In genomic region chr2:237680702-237681478, GRCh38 we compare ENCODE assay signal across 1 cellular context.
TF ChIP-seq lines count a peak whose summit lies in the region.

No MANE protein-coding gene starts in this region.

TF ChIP-seq in HepG2, 621 proteins besides CTCF, POLR2A, EP300 and RAD21 (continued from another document and continues in another):
- TF ChIP-seq ARID5B (CRISPR knock-in tag; IDR thresholded peaks at IDR 0.05): peak; percentile 94
- TF ChIP-seq MLX (CRISPR knock-in tag; IDR thresholded peaks at IDR 0.05): peak; percentile 50; the same call in 1 of the 2 replicates
- 0 out of 2 replicates have a peak, but pooled peaks have one; percentile 63 for TF ChIP-seq ZSCAN29 (CRISPR knock-in tag; conservative IDR thresholded peaks at IDR 0.05)
- no peak for TF ChIP-seq ZNF354B (CRISPR knock-in tag; IDR thresholded peaks at IDR 0.05)
- TF ChIP-seq FOXP4 (CRISPR knock-in tag; IDR thresholded peaks at IDR 0.05): peak; percentile 94
- TF ChIP-seq RXRB (CRISPR knock-in tag; IDR thresholded peaks at IDR 0.05; ENCODE audit: borderline replicate concordance): peak; percentile 88
- peak; percentile 86 for TF ChIP-seq PHF21A (CRISPR knock-in tag; IDR thresholded peaks at IDR 0.05)
- TF ChIP-seq HDAC1 (CRISPR knock-in tag; IDR thresholded peaks at IDR 0.05): peak; percentile 69
- TF ChIP-seq ZNF18 (CRISPR knock-in tag; IDR thresholded peaks at IDR 0.05; ENCODE audit: insufficient replicate concordance): peak; percentile 65
- no peak for TF ChIP-seq ZNF430 (CRISPR knock-in tag; IDR thresholded peaks at IDR 0.05)
- TF ChIP-seq ZSCAN20 (CRISPR knock-in tag; IDR thresholded peaks at IDR 0.05; ENCODE audit: borderline replicate concordance): 0 out of 2 replicates have a peak, but pooled peaks have one; percentile 35
- TF ChIP-seq ZNF724P (CRISPR knock-in tag; IDR thresholded peaks at IDR 0.05; ENCODE audit: borderline replicate concordance): no peak
- TF ChIP-seq FOXM1 (CRISPR knock-in tag; IDR thresholded peaks at IDR 0.05): no peak
- no peak for TF ChIP-seq ATF2 (CRISPR knock-in tag; IDR thresholded peaks at IDR 0.05)
- TF ChIP-seq ZC3H13 (CRISPR knock-in tag; IDR thresholded peaks at IDR 0.05): 0 out of 2 replicates have a peak, but pooled peaks have one; percentile 24
- 0 out of 2 replicates have a peak, but pooled peaks have one; percentile 29 for TF ChIP-seq FOXO4 (CRISPR knock-in tag; conservative IDR thresholded peaks at IDR 0.05)
- no peak for TF ChIP-seq KAT7 (CRISPR knock-in tag; IDR thresholded peaks at IDR 0.05; ENCODE audit: borderline replicate concordance)
- no peak for TF ChIP-seq ZBTB42 (CRISPR knock-in tag; IDR thresholded peaks at IDR 0.05)
- 0 out of 4 replicates have a peak, but pooled peaks of 1 of the 2 experiments have one; percentile 25 for TF ChIP-seq KLF16 (CRISPR knock-in tag; IDR thresholded peaks at IDR 0.05)
- no peak for TF ChIP-seq NR1H2 (CRISPR knock-in tag; IDR thresholded peaks at IDR 0.05; ENCODE audit: borderline replicate concordance, low read depth)
- TF ChIP-seq NRL (CRISPR knock-in tag; IDR thresholded peaks at IDR 0.05; ENCODE audit: borderline replicate concordance): no peak
- no peak; the same call in 1 of the 2 replicates for TF ChIP-seq HOXA3 (CRISPR knock-in tag; IDR thresholded peaks at IDR 0.05)
- no peak for TF ChIP-seq CEBPB (IDR thresholded peaks at IDR 0.05; ENCODE audit: borderline replicate concordance, low read depth, low read length)
- TF ChIP-seq GABPA (IDR thresholded peaks at IDR 0.05; ENCODE audit: low read depth, low read length): no peak
- peak; percentile 44; the same call in 1 of the 2 replicates for TF ChIP-seq GABPA (CRISPR knock-in tag; IDR thresholded peaks at IDR 0.05; ENCODE audit: low read depth)
- no peak for TF ChIP-seq ZNF326 (CRISPR knock-in tag; IDR thresholded peaks at IDR 0.05; ENCODE audit: borderline replicate concordance)
- TF ChIP-seq ZNF564 (CRISPR knock-in tag; IDR thresholded peaks at IDR 0.05): 0 out of 2 replicates have a peak, but pooled peaks have one; percentile 49
- TF ChIP-seq FOXA3 (CRISPR knock-in tag; IDR thresholded peaks at IDR 0.05): peak; percentile 90
- TF ChIP-seq ESRRA (CRISPR knock-in tag; IDR thresholded peaks at IDR 0.05; ENCODE audit: low read depth): peak; percentile 74; the same call in 1 of the 2 replicates
- TF ChIP-seq HNF4G (IDR thresholded peaks at IDR 0.05; ENCODE audit: borderline replicate concordance, low read depth, low read length): peak; percentile 64; the same call in 1 of the 2 replicates
- TF ChIP-seq HNF4G (CRISPR knock-in tag; IDR thresholded peaks at IDR 0.05; ENCODE audit: borderline replicate concordance, low read depth): peak; percentile 64; the same call in 1 of the 2 replicates
- TF ChIP-seq ZNF629 (CRISPR knock-in tag; conservative IDR thresholded peaks at IDR 0.05): peak; percentile 17; the same call in 1 of the 2 replicates
- no peak for TF ChIP-seq CHD4 (IDR thresholded peaks at IDR 0.05; ENCODE audit: borderline replicate concordance, low read length)
- TF ChIP-seq ELF4 (CRISPR knock-in tag; IDR thresholded peaks at IDR 0.05; ENCODE audit: borderline replicate concordance): peak; percentile 57; the same call in 1 of the 2 replicates
- TF ChIP-seq BHLHE40 (IDR thresholded peaks at IDR 0.05; ENCODE audit: low read length): no peak
- no peak for TF ChIP-seq SPEN (CRISPR knock-in tag; IDR thresholded peaks at IDR 0.05; ENCODE audit: low read depth)
- TF ChIP-seq FOXJ3 (CRISPR knock-in tag; IDR thresholded peaks at IDR 0.05; ENCODE audit: borderline replicate concordance): peak; percentile 85; the same call in 1 of the 2 replicates
- no peak for TF ChIP-seq ZNF337 (CRISPR knock-in tag; IDR thresholded peaks at IDR 0.05; ENCODE audit: borderline replicate concordance, low read depth)
- peak; percentile 41 for TF ChIP-seq PATZ1 (CRISPR knock-in tag; IDR thresholded peaks at IDR 0.05)
- TF ChIP-seq ZNF557 (CRISPR knock-in tag; IDR thresholded peaks at IDR 0.05): 0 out of 2 replicates have a peak, but pooled peaks have one; percentile 51
- TF ChIP-seq SALL1 (CRISPR knock-in tag; IDR thresholded peaks at IDR 0.05): peak; percentile 79
- peak; percentile 77; the same call in 1 of the 2 replicates for TF ChIP-seq ZNF414 (CRISPR knock-in tag; IDR thresholded peaks at IDR 0.05)
- no peak for TF ChIP-seq PTBP1 (IDR thresholded peaks at IDR 0.05; ENCODE audit: low read depth, low read length, poor library complexity, severe bottlenecking)
- TF ChIP-seq ZNF574 (CRISPR knock-in tag; IDR thresholded peaks at IDR 0.05): 0 out of 2 replicates have a peak, but pooled peaks have one; percentile 30
- TF ChIP-seq HHEX (CRISPR knock-in tag; IDR thresholded peaks at IDR 0.05): 0 out of 2 replicates have a peak, but pooled peaks have one; percentile 7
